Comparison of ENCODE assay signal across 11 cellular contexts in the genomic region with DNA sequence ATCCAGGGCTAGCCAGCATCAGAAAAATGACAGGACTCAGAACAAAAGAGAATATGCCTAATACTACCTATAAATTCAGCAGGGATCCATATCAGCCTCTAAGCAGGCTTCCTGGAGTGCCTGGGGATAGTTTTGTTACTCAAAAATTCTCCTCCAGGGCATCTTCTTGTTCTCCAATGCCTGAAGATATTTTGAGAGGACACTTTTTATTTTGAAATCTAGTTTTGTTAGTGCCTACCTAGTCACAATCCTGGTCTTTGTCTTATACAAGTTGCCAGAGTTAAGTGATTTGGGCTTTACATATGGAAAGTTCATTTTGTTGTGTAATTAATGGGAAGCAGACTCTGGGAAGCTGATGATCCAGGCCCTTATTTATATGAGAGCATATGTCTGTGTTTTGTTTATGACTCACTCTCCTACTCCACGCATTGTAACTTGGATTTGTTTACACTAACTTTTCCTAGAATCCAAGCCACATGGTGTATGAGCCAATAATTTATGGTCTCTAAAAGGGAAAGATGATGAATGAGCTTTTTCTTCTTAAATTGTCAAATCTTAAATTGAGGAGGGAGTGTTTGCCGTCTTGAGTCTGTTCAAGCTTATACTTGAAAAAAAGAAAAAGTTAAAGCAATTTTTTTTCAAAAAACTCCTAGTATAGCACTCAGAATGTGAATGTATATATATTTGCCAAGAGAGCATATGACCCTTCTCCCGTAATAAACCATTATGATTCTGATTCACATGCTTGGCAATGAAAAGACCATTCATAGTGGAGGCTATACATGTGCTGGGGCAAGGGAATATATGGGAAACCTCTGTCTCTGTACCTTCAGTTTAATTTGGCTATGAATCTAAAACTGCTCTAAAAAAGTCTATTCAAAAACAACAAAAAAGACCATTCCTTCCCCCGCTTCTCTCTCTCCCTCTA.
A peak's percentile ranks its signal among the peaks of the same experiment; 100 is the strongest.
DNase-seq lines count a peak whose midpoint lies in the region; ATAC-seq, FAIRE-seq and TF ChIP-seq lines count a peak whose summit lies in the region.
"Had no signal": no experiment of that assay in that cellular context is flagged by ENCODE, and none has a peak within 500 bp of the region (broad histone marks: within the 10 kb centered on the region; RNA-seq: fewer than 3 reads in every experiment).

No MANE protein-coding gene starts in this region.

- H3K4me1 ChIP-seq in A549: peaks cover 12% of the 10 kb centered on the region
- H3K4me1 ChIP-seq in Karpas-422 (ENCODE audit: low read length): no peaks in the 10 kb centered on the region
- peaks cover 8% of the 10 kb centered on the region for H3K4me1 ChIP-seq in mammary epithelial cell (ENCODE audit: insufficient read depth, low read length)
- H3K4me1 ChIP-seq in mesodermal cell (ENCODE audit: control insufficient read depth, insufficient read depth, low read length, poor library complexity, severe bottlenecking): peaks cover 14% of the 10 kb centered on the region
- H3K4me1 ChIP-seq in CD4-positive, alpha-beta memory T cell (ENCODE audit: insufficient read depth, low read length): no peaks in the 10 kb centered on the region
- peaks cover 0 to 29% (median 23%) of the 10 kb centered on the region in 4 donors for H3K4me1 ChIP-seq in esophagus muscularis mucosa

- no peaks in the 10 kb centered on the region for H3K9me2 ChIP-seq in Karpas-422 (replicated peaks; ENCODE audit: insufficient read depth, low read length)

- TF ChIP-seq CTCF in A549 (IDR thresholded peaks at IDR 0.05) (no peak), mammary epithelial cell (conservative IDR thresholded peaks at IDR 0.05 in 1 of 2, IDR thresholded peaks at IDR 0.05 in 1 of 2; ENCODE audit: extremely low read depth in 1 of 2, insufficient read depth in 1 of 2, low read depth in 1 of 2, low read length in 2 of 2) (no peak), esophagus muscularis mucosa (IDR thresholded peaks at IDR 0.05) (no peak), GM10266 (IDR thresholded peaks at IDR 0.05; ENCODE audit: control insufficient read depth, insufficient read depth, low read depth, missing control alignments) (no peak)

- in situ Hi-C loops in mammary epithelial cell (cut with MboI; ENCODE audit: low sequenced_read_pairs in 2 of 2): no loop called here

- WGBS in A549 (ENCODE audit: missing lambda C conversion rate): 31% methylated on average over 4 of the region's 4 CpGs
- WGBS in mammary epithelial cell (ENCODE audit: low coverage, missing lambda C conversion rate): 55% methylated on average over 4 of the region's 4 CpGs
- WGBS in mesodermal cell (ENCODE audit: insufficient coverage in 2 of 2), 2 experiments: no CpG with 5 or more reads among the region's 4 CpGs
- WGBS in esophagus muscularis mucosa: 63% methylated on average over 4 of the region's 4 CpGs

- no peaks in the 10 kb centered on the region for H3K9me3 ChIP-seq in A549
- no peaks in the 10 kb centered on the region for H3K9me3 ChIP-seq in Karpas-422 (ENCODE audit: low read length)
- no peaks in the 10 kb centered on the region for H3K9me3 ChIP-seq in mammary epithelial cell (replicated peaks; ENCODE audit: insufficient read depth, low read length)
- H3K9me3 ChIP-seq in mesodermal cell (ENCODE audit: control insufficient read depth, low read length): no peaks in the 10 kb centered on the region
- no peaks in the 10 kb centered on the region for H3K9me3 ChIP-seq in CD4-positive, alpha-beta memory T cell (ENCODE audit: control insufficient read depth in 1 of 2, low read length in 2 of 2)
- H3K9me3 ChIP-seq in esophagus muscularis mucosa: no peaks in the 10 kb centered on the region

- no peak overlapping the region for H3K4me3 Mint-ChIP-seq in CD4-positive, alpha-beta memory T cell

- dilution Hi-C loops in mammary epithelial cell (cut with HindIII; ENCODE audit: low sequenced_read_pairs): no loop called here

- no peaks in the 10 kb centered on the region for H3K9me3 Mint-ChIP-seq in CD4-positive, alpha-beta memory T cell

- no peaks in the 10 kb centered on the region for H3K27me3 ChIP-seq in Karpas-422 (ENCODE audit: low read length)
- H3K27me3 ChIP-seq in mammary epithelial cell (ENCODE audit: insufficient read depth, low read length): no peaks in the 10 kb centered on the region
- no peaks in the 10 kb centered on the region for H3K27me3 ChIP-seq in CD4-positive, alpha-beta memory T cell (ENCODE audit: insufficient read depth, low read length)
- no peaks in the 10 kb centered on the region for H3K27me3 ChIP-seq in esophagus muscularis mucosa

- BruUV-seq in mammary epithelial cell (replicated peaks; lab: Mats Ljungman, UMichigan): no TSS peak

- no peak for TF ChIP-seq RAD21 in A549 (conservative IDR thresholded peaks at IDR 0.05 in 1 of 2, IDR thresholded peaks at IDR 0.05 in 1 of 2)

- H3K9ac ChIP-seq in Karpas-422 (ENCODE audit: low read length): no peak overlapping the region
- H3K9ac ChIP-seq in mammary epithelial cell (ENCODE audit: insufficient read depth, low read length): no peak overlapping the region

- POLR2A ChIA-PET in A549 (lab: Yijun Ruan, JAX): no interaction called here
- POLR2A ChIA-PET in CD4-positive, alpha-beta memory T cell (lab: Charles Lee; ENCODE audit: partially characterized antibody): no interaction called here

- TF ChIP-seq EP300 in A549 (IDR thresholded peaks at IDR 0.05): no peak
- TF ChIP-seq EP300 in esophagus muscularis mucosa (IDR thresholded peaks at IDR 0.05): no peak

- H3K4me1 Mint-ChIP-seq in CD4-positive, alpha-beta memory T cell: no peaks in the 10 kb centered on the region

- H3K36me3 ChIP-seq in Karpas-422 (ENCODE audit: insufficient read depth, low read length) (no peaks in the 10 kb centered on the region), mammary epithelial cell (ENCODE audit: insufficient read depth, low read length) (no peaks in the 10 kb centered on the region), mesodermal cell (ENCODE audit: control insufficient read depth, insufficient read depth, low read length) (no peaks in the 10 kb centered on the region), esophagus muscularis mucosa (no peaks in the 10 kb centered on the region)
- H3K36me3 ChIP-seq in CD4-positive, alpha-beta memory T cell (ENCODE audit: insufficient read depth, low read length): no peaks in the 10 kb centered on the region

- H3K4me3 ChIP-seq in A549: no peak overlapping the region
- H3K4me3 ChIP-seq in Karpas-422 (ENCODE audit: low read length): no peak overlapping the region
- H3K4me3 ChIP-seq in mammary epithelial cell (replicated peaks in 1 of 3; ENCODE audit: insufficient read depth in 1 of 3, low read depth in 2 of 3, low read length in 3 of 3): no peak overlapping the region
- H3K4me3 ChIP-seq in mesodermal cell (ENCODE audit: extremely low read depth, insufficient read depth, low read length, poor library complexity, severe bottlenecking): no peak overlapping the region
- H3K4me3 ChIP-seq in CD4-positive, alpha-beta memory T cell (ENCODE audit: low read length in 2 of 2): no peak overlapping the region
- H3K4me3 ChIP-seq in esophagus muscularis mucosa: no peak overlapping the region

- intact Hi-C loops in mammary epithelial cell (cut with micrococcal nuclease): loop anchor here (5.0 kb wide), 1 partner anchor 36 kb away; no protein-coding TSS in a partner anchor
- intact Hi-C loops in CD4-positive, alpha-beta memory T cell (cut with micrococcal nuclease): no loop called here
- intact Hi-C loops in esophagus muscularis mucosa (cut with DNase I): no loop called here

- CTCF ChIA-PET in A549 (lab: Yijun Ruan, JAX): no interaction called here
- CTCF ChIA-PET in mammary epithelial cell (lab: Charles Lee; ENCODE audit: low non-redundant PET): no interaction called here
- CTCF ChIA-PET in CD4-positive, alpha-beta memory T cell (lab: Charles Lee; ENCODE audit: partially characterized antibody): no interaction called here

- no peak for FAIRE-seq in A549 (lab: Jason Lieb, UNC)

- H3K36me3 Mint-ChIP-seq in CD4-positive, alpha-beta memory T cell: no peaks in the 10 kb centered on the region

- DNase-seq in A549 (ENCODE audit: low read depth in 1 of 2, low spot score in 1 of 2) (peak; percentile 6 to 36), Karpas-422 (peak; percentile 27), mammary epithelial cell (peak; percentile 68), esophagus muscularis mucosa (ENCODE audit: extremely low spot score) (no peak), GM10266 (ENCODE audit: extremely low spot score) (no peak)
- DNase-seq in CD4-positive, alpha-beta memory T cell: no peak
- DNase-seq: NCI-H2029, SIG-M5 had no signal

- H3K79me2 ChIP-seq in Karpas-422 (ENCODE audit: low read length) (no peaks in the 10 kb centered on the region), mammary epithelial cell (ENCODE audit: insufficient read depth, low read length) (no peaks in the 10 kb centered on the region)

- H2AFZ ChIP-seq in Karpas-422 (ENCODE audit: low read length) (no peak overlapping the region), mammary epithelial cell (ENCODE audit: low read depth, low read length) (no peak overlapping the region)

- H3K4me2 ChIP-seq in A549: peak overlapping the region; percentile 48; the same call in 2 of the 3 replicates
- no peak overlapping the region for H3K4me2 ChIP-seq in Karpas-422 (ENCODE audit: low read depth, low read length, poor library complexity, severe bottlenecking)
- no peak overlapping the region for H3K4me2 ChIP-seq in mammary epithelial cell (ENCODE audit: insufficient read depth, low read depth, low read length)

- no peaks in the 10 kb centered on the region for H4K20me1 ChIP-seq in Karpas-422 (ENCODE audit: insufficient read depth, low read depth, low read length)
- H4K20me1 ChIP-seq in mammary epithelial cell (ENCODE audit: insufficient read depth, low read length): no peaks in the 10 kb centered on the region

- no peak overlapping the region for H3K27ac ChIP-seq in A549
- no peak overlapping the region for H3K27ac ChIP-seq in Karpas-422 (ENCODE audit: low read length)
- H3K27ac ChIP-seq in mammary epithelial cell (ENCODE audit: insufficient read depth, low read depth, low read length): no peak overlapping the region
- peak overlapping the region; percentile 47 for H3K27ac ChIP-seq in mesodermal cell (ENCODE audit: low read depth, low read length, severe bottlenecking)
- H3K27ac ChIP-seq in CD4-positive, alpha-beta memory T cell (ENCODE audit: low read depth, low read length): no peak overlapping the region
- peak overlapping the region in 1 of 4 donors; percentile 34 for H3K27ac ChIP-seq in esophagus muscularis mucosa (replicated peaks in 1 of 4)

- H3K27me3 Mint-ChIP-seq in CD4-positive, alpha-beta memory T cell: no peaks in the 10 kb centered on the region
- H3K27me3 Mint-ChIP-seq: progenitor cell of endocrine pancreas had no signal

- ATAC-seq in A549 (peak; percentile 47 to 71; a peak in 2 of 6 replicates), HG03280 (IDR thresholded peaks at IDR 0.05; ENCODE audit: unreplicated experiment) (no peak)

- TF ChIP-seq POLR2A in A549 (IDR thresholded peaks at IDR 0.05; ENCODE audit: low read length) (no peak), esophagus muscularis mucosa (IDR thresholded peaks at IDR 0.05; ENCODE audit: low read depth) (no peak)

- H3K27ac Mint-ChIP-seq in CD4-positive, alpha-beta memory T cell: no peak overlapping the region

TF ChIP-seq in A549, 52 proteins besides CTCF, POLR2A, EP300 and RAD21 (continues in another document):
- no peak for TF ChIP-seq HOXA7 (CRISPR knock-in tag; IDR thresholded peaks at IDR 0.05)
- TF ChIP-seq FOSL2 (IDR thresholded peaks at IDR 0.05): no peak
- peak; percentile 41; the same call in 1 of the 2 replicates for TF ChIP-seq FOSL2 (CRISPR knock-in tag; IDR thresholded peaks at IDR 0.05)
- peak; percentile 35; the same call in 1 of the 2 replicates for TF ChIP-seq JUNB (IDR thresholded peaks at IDR 0.05)

Comparison
In these comparisons a context has a peak if more than half of its experiments do, and no peak if none do; other contexts are left out.
1. DNase-seq: peak in A549 (2 of 2), Karpas-422 (single experiment) and mammary epithelial cell (single experiment); none in CD4-positive, alpha-beta memory T cell (0 of 5), esophagus muscularis mucosa (single experiment) and GM10266 (single experiment).